In the genomic region with DNA sequence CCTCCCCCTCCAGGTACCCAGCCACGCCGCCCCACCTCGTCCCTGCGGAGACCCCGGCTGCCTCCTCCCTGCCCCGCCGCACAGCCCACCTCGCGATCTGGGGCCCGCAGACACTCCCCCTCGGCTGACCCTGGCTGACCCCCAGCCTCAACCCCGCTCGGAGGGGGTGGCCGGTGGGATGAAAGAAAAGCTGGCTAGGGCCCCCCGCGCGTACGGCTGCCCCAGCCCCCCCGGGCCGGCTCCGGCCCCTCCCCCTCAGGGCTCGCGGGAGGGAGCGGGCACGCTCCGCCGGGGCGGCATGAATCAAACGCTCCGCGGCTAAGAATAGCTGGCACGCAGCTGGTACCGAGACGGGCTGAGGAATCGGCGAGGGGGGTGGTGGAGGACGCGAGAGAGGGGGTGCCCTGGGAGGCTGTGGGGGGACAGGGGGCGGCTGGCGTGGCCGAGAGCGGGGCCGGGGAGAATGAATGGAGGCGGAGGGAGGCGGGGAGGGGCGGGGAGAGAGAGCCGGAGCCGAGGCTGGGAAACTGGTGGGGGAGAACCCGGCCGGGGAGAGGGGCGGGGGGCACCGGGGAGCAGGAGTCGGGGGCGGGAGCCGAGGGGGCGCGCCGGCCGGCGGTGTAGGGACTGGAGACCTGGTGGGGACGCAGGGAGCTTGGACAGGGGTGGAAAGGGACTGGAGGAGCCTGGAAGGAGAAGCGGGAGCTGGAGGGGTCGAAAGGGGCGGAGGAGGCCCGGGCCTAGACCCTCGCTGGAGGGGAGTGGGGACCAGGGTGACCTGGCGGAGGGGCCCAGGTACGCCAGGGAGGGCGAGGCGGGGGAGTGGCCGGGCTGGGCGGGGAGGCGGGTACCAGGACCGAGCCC, we compare ENCODE assay signal across 12 cellular contexts. TPM values are rescaled to one million over a fixed set of nuclear protein-coding genes. Genes with fewer than 3 reads are reported as not detected.
DNase-seq lines count a peak whose midpoint lies in the region; ATAC-seq and TF ChIP-seq lines count a peak whose summit lies in the region.
"Had no signal": no experiment of that assay in that cellular context is flagged by ENCODE, and none has a peak within 500 bp of the region (broad histone marks: within the 10 kb centered on the region; RNA-seq: fewer than 3 reads in every experiment).

No MANE protein-coding gene starts in this region.

- H3K27me3 ChIP-seq in CD8-positive, alpha-beta T cell (ENCODE audit: insufficient read depth, low read length) = no peaks in the 10 kb centered on the region
- H3K27me3 ChIP-seq in ovary = no peaks in the 10 kb centered on the region

- 1 to 2% (median 1%) methylated on average over 48 to 74 of the region's 74 CpGs for WGBS in ovary, 3 donors

- POLR2A ChIA-PET in CD8-positive, alpha-beta T cell (lab: Charles Lee) = no interaction called here

- TF ChIP-seq POLR2A in ovary (IDR thresholded peaks at IDR 0.05) = no peak

- no peak overlapping the region for H3K27ac Mint-ChIP-seq in CD8-positive, alpha-beta T cell
- no peak overlapping the region for H3K27ac Mint-ChIP-seq in activated naive CD4-positive, alpha-beta T cell treated with anti-CD3 and anti-CD28 coated beads, Interleukin-2, amount 50 U/mL, for 72 hours

- DNase-seq in CD8-positive, alpha-beta T cell = no peak
- peak; percentile 51 for DNase-seq in NAMALWA (ENCODE audit: low spot score)
- no peak for DNase-seq in epithelial cell of proximal tubule (ENCODE audit: low read depth)
- peak in 2 of 5 donors; percentile 41 to 43 for DNase-seq in ovary
- DNase-seq in activated naive CD4-positive, alpha-beta T cell treated with anti-CD3 and anti-CD28 coated beads, Interleukin-2, amount 50 U/mL, for 72 hours (ENCODE audit: low spot score in 2 of 2) = no peak
- no peak for DNase-seq in HuH-7 (ENCODE audit: low spot score)
- DNase-seq: activated CD4-positive, CD25-positive, alpha-beta regulatory T cell treated with anti-CD3 and anti-CD28 coated beads, Interleukin-2, amount 50 U/mL, for 72 hours; NCI-H510A had no signal

- ATAC-seq in CD8-positive, alpha-beta T cell = peak; percentile 27
- ATAC-seq in HG02642 (IDR thresholded peaks at IDR 0.05; ENCODE audit: poor library complexity, unreplicated experiment) (no peak), HG03442 (IDR thresholded peaks at IDR 0.05; ENCODE audit: unreplicated experiment) (no peak)
- ATAC-seq in activated naive CD4-positive, alpha-beta T cell treated with anti-CD3 and anti-CD28 coated beads, Interleukin-2, amount 50 U/mL, for 72 hours = no peak

- H3K4me1 ChIP-seq in CD8-positive, alpha-beta T cell (ENCODE audit: insufficient read depth, low read length) = peaks cover 32% of the 10 kb centered on the region
- peaks cover 7% of the 10 kb centered on the region for H3K4me1 ChIP-seq in ovary (ENCODE audit: insufficient read depth)
- H3K4me1 ChIP-seq: pancreas had no signal

- no peaks in the 10 kb centered on the region for H3K36me3 ChIP-seq in CD8-positive, alpha-beta T cell (ENCODE audit: insufficient read depth, low read length)
- no peaks in the 10 kb centered on the region for H3K36me3 ChIP-seq in ovary
- H3K36me3 ChIP-seq: pancreas had no signal

- peaks cover 45% of the 10 kb centered on the region for H3K27me3 Mint-ChIP-seq in CD8-positive, alpha-beta T cell (ENCODE audit: low read depth)

- H3K9me3 Mint-ChIP-seq in CD8-positive, alpha-beta T cell = no peaks in the 10 kb centered on the region
- no peaks in the 10 kb centered on the region for H3K9me3 Mint-ChIP-seq in activated naive CD4-positive, alpha-beta T cell treated with anti-CD3 and anti-CD28 coated beads, Interleukin-2, amount 50 U/mL, for 72 hours

- TF ChIP-seq EP300 in ovary (IDR thresholded peaks at IDR 0.05) = no peak

- no peaks in the 10 kb centered on the region for H3K9me3 ChIP-seq in CD8-positive, alpha-beta T cell (ENCODE audit: low read length)
- H3K9me3 ChIP-seq in ovary = no peaks in the 10 kb centered on the region
- H3K9me3 ChIP-seq: pancreas had no signal

- no peak overlapping the region for H3K27ac ChIP-seq in CD8-positive, alpha-beta T cell (ENCODE audit: low read depth, low read length)
- peak overlapping the region in 1 of 2 donors; percentile 38 for H3K27ac ChIP-seq in ovary
- H3K27ac ChIP-seq: pancreas had no signal

- intact Hi-C loops in CD8-positive, alpha-beta T cell (cut with DNase I, micrococcal nuclease) = no loop called here
- intact Hi-C loops in ovary (cut with DNase I) = no loop called here

- H3K4me3 Mint-ChIP-seq in CD8-positive, alpha-beta T cell = peak overlapping the region; percentile 57

- H3K36me3 Mint-ChIP-seq in CD8-positive, alpha-beta T cell = no peaks in the 10 kb centered on the region
- peaks cover 0 to 4% of the 10 kb centered on the region in 2 donors for H3K36me3 Mint-ChIP-seq in activated naive CD4-positive, alpha-beta T cell treated with anti-CD3 and anti-CD28 coated beads, Interleukin-2, amount 50 U/mL, for 72 hours

- peak overlapping the region; percentile 23 for H3K4me3 ChIP-seq in CD8-positive, alpha-beta T cell (ENCODE audit: low read depth, low read length)
- peak overlapping the region; percentile 44 for H3K4me3 ChIP-seq in epithelial cell of proximal tubule (ENCODE audit: low read depth, low read length)
- peak overlapping the region; percentile 17 for H3K4me3 ChIP-seq in ovary

- peaks cover 21% of the 10 kb centered on the region for H3K4me1 Mint-ChIP-seq in CD8-positive, alpha-beta T cell (ENCODE audit: low read depth)

- CTCF ChIA-PET in CD8-positive, alpha-beta T cell (lab: Charles Lee) = no interaction called here

- TF ChIP-seq CTCF in CD8-positive, alpha-beta T cell (IDR thresholded peaks at IDR 0.05) = no peak
- TF ChIP-seq CTCF in epithelial cell of proximal tubule (conservative IDR thresholded peaks at IDR 0.05; ENCODE audit: low read depth, low read length) (no peak), ovary (IDR thresholded peaks at IDR 0.05) (no peak)

RNA-seq across cellular contexts. Expression of gene SHANK1, which starts 1.1 kb away (rescaled TPM):
- total RNA-seq in CD8-positive, alpha-beta T cell = 1 to 10 TPM; 1.2 to 1.6 TPM
- total RNA-seq in epithelial cell of proximal tubule (0.29 TPM in 1 of 2 replicates, not detected in the other), ovary (10 to 100 TPM in 1 of 7 donors, 1 to 10 TPM in 5, under 1 TPM in 1; 0.72 to 11.1 (median 4.0) TPM)
- polyA plus RNA-seq in ovary = 1 to 10 TPM in 1 of 2 donors, under 1 TPM in 1; 0.20 to 1.1 TPM
- under 1 TPM in 1 of 2 donors, not detected in 1; 0.14 TPM for total RNA-seq in activated naive CD4-positive, alpha-beta T cell treated with anti-CD3 and anti-CD28 coated beads, Interleukin-2, amount 50 U/mL, for 72 hours

RNA-seq across cellular contexts. Expression of gene CLEC11A, which starts 4.7 kb away (rescaled TPM):
- total RNA-seq in CD8-positive, alpha-beta T cell = 1 to 10 TPM; 5.7 TPM
- total RNA-seq in epithelial cell of proximal tubule (2.8 and 12.7 TPM in 2 replicates), ovary (100 to 1,000 TPM in 1 of 7 donors, 10 to 100 TPM in 6; 17.3 to 120 (median 33.8) TPM)
- 10 to 100 TPM in 1 of 2 donors, 1 to 10 TPM in 1; 3.8 to 27.9 TPM for polyA plus RNA-seq in ovary
- 1 to 10 TPM in 1 of 2 donors, under 1 TPM in 1; 0.55 to 1.6 TPM for total RNA-seq in activated naive CD4-positive, alpha-beta T cell treated with anti-CD3 and anti-CD28 coated beads, Interleukin-2, amount 50 U/mL, for 72 hours

RNA-seq across cellular contexts. Expression of gene GPR32, which starts 51.8 kb away (rescaled TPM):
- total RNA-seq in CD8-positive, alpha-beta T cell = not detected
- total RNA-seq in epithelial cell of proximal tubule (not detected in 2 replicates), ovary (not detected)
- not detected for polyA plus RNA-seq in ovary
- not detected for total RNA-seq in activated naive CD4-positive, alpha-beta T cell treated with anti-CD3 and anti-CD28 coated beads, Interleukin-2, amount 50 U/mL, for 72 hours
- total RNA-seq: pancreas, temporal lobe had no signal
- polyA plus RNA-seq: pancreas had no signal
